Comparison of ENCODE assay signal across 8 cellular contexts in genomic region chr14:61698216-61698980, GRCh38. TPM values are rescaled to one million over a fixed set of nuclear protein-coding genes. Genes with fewer than 3 reads are reported as not detected.
DNase-seq lines count a peak whose midpoint lies in the region; ATAC-seq, FAIRE-seq and TF ChIP-seq lines count a peak whose summit lies in the region.

No MANE protein-coding gene starts in this region.

- H3K36me3 ChIP-seq in mammary epithelial cell (ENCODE audit: insufficient read depth, low read length) (no peaks in the 10 kb centered on the region), pancreas (no peaks in the 10 kb centered on the region)
- H3K36me3 ChIP-seq in naive thymus-derived CD4-positive, alpha-beta T cell (ENCODE audit: control insufficient read depth in 2 of 3, insufficient read depth in 3 of 3, low read length in 3 of 3), result peaks cover 0 to 10% (median 0%) of the 10 kb centered on the region in 3 experiments

- H3K4me3 Mint-ChIP-seq in CD4-positive, alpha-beta T cell, result peak overlapping the region; percentile 98
- H3K4me3 Mint-ChIP-seq in naive thymus-derived CD4-positive, alpha-beta T cell, result peak overlapping the region; percentile 95 to 99 (median 98)

- no TSS peak for BruUV-seq in mammary epithelial cell (replicated peaks; lab: Mats Ljungman, UMichigan)

- H2AFZ ChIP-seq in mammary epithelial cell (ENCODE audit: low read depth, low read length), result no peak overlapping the region

- H3K4me3 ChIP-seq in mammary epithelial cell (replicated peaks in 1 of 3; ENCODE audit: insufficient read depth in 1 of 3, low read depth in 2 of 3, low read length in 3 of 3) (peak overlapping the region; percentile 87 to 96 (median 90)), pancreas (peak overlapping the region in 2 of 4 donors; percentile 7 to 84)
- peak overlapping the region; percentile 92 for H3K4me3 ChIP-seq in naive thymus-derived CD4-positive, alpha-beta T cell (ENCODE audit: low read length)

- POLR2A ChIA-PET in CD4-positive, alpha-beta T cell (lab: Charles Lee), result interaction anchor here (0.6 to 1.4 kb wide), 10 partner anchors 12 to 224 kb away, joined by 3 to 5 read pairs (median 4); no protein-coding TSS in a partner anchor
- POLR2A ChIA-PET in naive thymus-derived CD4-positive, alpha-beta T cell (lab: Charles Lee), result interaction anchor here (0.8 to 2.3 kb wide), 10 partner anchors 11 to 220 kb away, joined by 3 to 9 read pairs (median 4); partner anchors contain the start of gene SNAPC1

- no peaks in the 10 kb centered on the region for H3K9me3 ChIP-seq in CD4-positive, alpha-beta T cell (ENCODE audit: control insufficient read depth, low read length)
- H3K9me3 ChIP-seq in mammary epithelial cell (replicated peaks; ENCODE audit: insufficient read depth, low read length) (no peaks in the 10 kb centered on the region), pancreas (no peaks in the 10 kb centered on the region)
- H3K9me3 ChIP-seq in naive thymus-derived CD4-positive, alpha-beta T cell (ENCODE audit: control insufficient read depth in 2 of 3, low read length in 3 of 3), result no peaks in the 10 kb centered on the region

- dilution Hi-C loops in mammary epithelial cell (cut with HindIII; ENCODE audit: low sequenced_read_pairs), result no loop called here

- peaks cover 81% of the 10 kb centered on the region for H3K79me2 ChIP-seq in mammary epithelial cell (ENCODE audit: insufficient read depth, low read length)

- peaks cover 17% of the 10 kb centered on the region for H3K36me3 Mint-ChIP-seq in CD4-positive, alpha-beta T cell (ENCODE audit: low read depth)
- peaks cover 0 to 31% (median 3%) of the 10 kb centered on the region in 5 donors for H3K36me3 Mint-ChIP-seq in naive thymus-derived CD4-positive, alpha-beta T cell

- TF ChIP-seq CTCF in CD4-positive, alpha-beta T cell (IDR thresholded peaks at IDR 0.05), result no peak
- no peak for TF ChIP-seq CTCF in mammary epithelial cell (conservative IDR thresholded peaks at IDR 0.05 in 1 of 2, IDR thresholded peaks at IDR 0.05 in 1 of 2; ENCODE audit: extremely low read depth in 1 of 2, insufficient read depth in 1 of 2, low read depth in 1 of 2, low read length in 2 of 2)
- no peak for TF ChIP-seq CTCF in pancreas (IDR thresholded peaks at IDR 0.05)

- H3K9ac ChIP-seq in mammary epithelial cell (ENCODE audit: insufficient read depth, low read length), result peak overlapping the region; percentile 92

- H3K9me3 Mint-ChIP-seq in CD4-positive, alpha-beta T cell, result no peaks in the 10 kb centered on the region
- H3K9me3 Mint-ChIP-seq in naive thymus-derived CD4-positive, alpha-beta T cell, result peaks cover 0 to 6% (median 0%) of the 10 kb centered on the region in 11 donors

- DNase-seq in CD4-positive, alpha-beta T cell, result no peak
- DNase-seq in LHCN-M2 (ENCODE audit: low read depth), result peak; percentile 52
- no peak for DNase-seq in mammary epithelial cell
- DNase-seq in naive thymus-derived CD4-positive, alpha-beta T cell, result no peak
- no peak for DNase-seq in COLO668 (lab: John Stamatoyannopoulos, UW; ENCODE audit: unreplicated experiment)
- no peak for DNase-seq in pancreas

- H3K27me3 Mint-ChIP-seq in CD4-positive, alpha-beta T cell, result no peaks in the 10 kb centered on the region
- peaks cover 0 to 2% (median 0%) of the 10 kb centered on the region in 5 donors for H3K27me3 Mint-ChIP-seq in naive thymus-derived CD4-positive, alpha-beta T cell

- peak overlapping the region; percentile 97 for H3K27ac Mint-ChIP-seq in CD4-positive, alpha-beta T cell
- H3K27ac Mint-ChIP-seq in naive thymus-derived CD4-positive, alpha-beta T cell, result peak overlapping the region; percentile 29 to 99 (median 82)

- H3K27ac ChIP-seq in CD4-positive, alpha-beta T cell (ENCODE audit: low read depth, low read length), result no peak overlapping the region
- H3K27ac ChIP-seq in mammary epithelial cell (ENCODE audit: insufficient read depth, low read depth, low read length) (peak overlapping the region; percentile 90), pancreas (peak overlapping the region in 2 of 4 donors; percentile 99)
- H3K27ac ChIP-seq in naive thymus-derived CD4-positive, alpha-beta T cell (ENCODE audit: low read depth, low read length), result peak overlapping the region; percentile 99

- in situ Hi-C loops in mammary epithelial cell (cut with MboI; ENCODE audit: low sequenced_read_pairs in 2 of 2), result loop anchor here in 1 of 2 donors (10.0 kb wide), 1 partner anchor 124 kb away; no protein-coding TSS in a partner anchor

- intact Hi-C loops in CD4-positive, alpha-beta T cell (cut with DNase I, micrococcal nuclease), result loop anchor here (2.0 to 10.0 kb wide), 7 partner anchors 14 to 1454 kb away; partner anchors contain the start of gene PPM1A (in 1 of the 2)
- intact Hi-C loops in mammary epithelial cell (cut with micrococcal nuclease) (loop anchor here (5.0 kb wide), 3 partner anchors 34 to 994 kb away; no protein-coding TSS in a partner anchor), pancreas (cut with DNase I) (no loop called here)
- intact Hi-C loops in naive thymus-derived CD4-positive, alpha-beta T cell (cut with micrococcal nuclease), result loop anchor here (1.0 to 10.0 kb wide), 8 partner anchors 8 to 1454 kb away; partner anchors contain the start of genes PPM1A (in 1 of the 2) and PRKCH (in 1 of the 2)

- peaks cover 18% of the 10 kb centered on the region for H4K20me1 ChIP-seq in mammary epithelial cell (ENCODE audit: insufficient read depth, low read length)

- H3K4me1 Mint-ChIP-seq in CD4-positive, alpha-beta T cell (ENCODE audit: low read depth), result peaks cover 72% of the 10 kb centered on the region
- H3K4me1 Mint-ChIP-seq in naive thymus-derived CD4-positive, alpha-beta T cell, result peaks cover 32 to 72% (median 66%) of the 10 kb centered on the region in 7 donors

- H3K4me2 ChIP-seq in mammary epithelial cell (ENCODE audit: insufficient read depth, low read depth, low read length), result peak overlapping the region; percentile 87

- WGBS in mammary epithelial cell (ENCODE audit: low coverage, missing lambda C conversion rate), result 90% methylated on average over 2 of the region's 2 CpGs
- 31 to 36% methylated on average over 2 of the region's 2 CpGs for WGBS in pancreas, 2 donors

- ATAC-seq in CD4-positive, alpha-beta T cell (ENCODE audit: poor library complexity), result no peak
- ATAC-seq in naive thymus-derived CD4-positive, alpha-beta T cell, result no peak
- ATAC-seq in HG02798 (IDR thresholded peaks at IDR 0.05; ENCODE audit: poor library complexity, unreplicated experiment) (no peak), pancreas (no peak), GM19467 (IDR thresholded peaks at IDR 0.05; ENCODE audit: unreplicated experiment) (no peak)

- H3K27me3 ChIP-seq in CD4-positive, alpha-beta T cell (ENCODE audit: control insufficient read depth, insufficient read depth, low read length), result no peaks in the 10 kb centered on the region
- H3K27me3 ChIP-seq in mammary epithelial cell (ENCODE audit: insufficient read depth, low read length) (no peaks in the 10 kb centered on the region), pancreas (no peaks in the 10 kb centered on the region)
- H3K27me3 ChIP-seq in naive thymus-derived CD4-positive, alpha-beta T cell (ENCODE audit: control insufficient read depth in 2 of 2, insufficient read depth in 2 of 2, low read length in 2 of 2), result no peaks in the 10 kb centered on the region

- CTCF ChIA-PET in CD4-positive, alpha-beta T cell (lab: Charles Lee), result no interaction called here
- CTCF ChIA-PET in mammary epithelial cell (lab: Charles Lee; ENCODE audit: low non-redundant PET), result no interaction called here
- CTCF ChIA-PET in naive thymus-derived CD4-positive, alpha-beta T cell (lab: Charles Lee), result interaction anchor here (0.6 to 1.1 kb wide), 4 partner anchors 51 to 223 kb away, joined by 3 to 4 read pairs (median 3); no protein-coding TSS in a partner anchor

- no peak for FAIRE-seq in pancreas (lab: Jason Lieb, UNC)

- H3K4me1 ChIP-seq in mammary epithelial cell (ENCODE audit: insufficient read depth, low read length) (peaks cover 16% of the 10 kb centered on the region), pancreas (peaks cover 0 to 26% (median 17%) of the 10 kb centered on the region in 3 donors)
- peaks cover 27 to 28% of the 10 kb centered on the region in 2 donors for H3K4me1 ChIP-seq in naive thymus-derived CD4-positive, alpha-beta T cell (ENCODE audit: control insufficient read depth in 2 of 2, insufficient read depth in 2 of 2, low read length in 2 of 2)

RNA-seq across cellular contexts. Expression of gene HIF1A, which starts 3.1 kb away (rescaled TPM):
- total RNA-seq in CD4-positive, alpha-beta T cell, result 100 to 1,000 TPM; 350 to 369 TPM
- total RNA-seq in LHCN-M2 (2014; rRNA removed) (918 and 1,000 TPM in 2 replicates), mammary epithelial cell (100 to 1,000 TPM; 227 to 682 TPM), pancreas (10 to 100 TPM; 21.0 to 97.4 (median 34.8) TPM)
- 299 TPM for polyA plus RNA-seq in LHCN-M2 (2012)
- polyA plus RNA-seq in mammary epithelial cell (76.6 TPM), pancreas (10 to 100 TPM; 10.6 to 24.9 TPM)
- 178 TPM for polyA minus RNA-seq in mammary epithelial cell
- 100 to 1,000 TPM in 4 of 5 experiments, 10 to 100 TPM in 1; 88.8 to 358 (median 143) TPM for total RNA-seq in naive thymus-derived CD4-positive, alpha-beta T cell
- 10 to 100 TPM; 75.1 to 98.4 TPM for polyA plus RNA-seq in naive thymus-derived CD4-positive, alpha-beta T cell

Comparison
In these comparisons a context has a peak if more than half of its experiments do, and no peak if none do; other contexts are left out.
1. intact Hi-C loops: an anchor here in CD4-positive, alpha-beta T cell (2.0 to 10.0 kb wide), mammary epithelial cell (5.0 kb wide) and naive thymus-derived CD4-positive, alpha-beta T cell (1.0 to 10.0 kb wide); none called in pancreas.